1 cellular context compared by ENCODE assay signal in the genomic region with DNA sequence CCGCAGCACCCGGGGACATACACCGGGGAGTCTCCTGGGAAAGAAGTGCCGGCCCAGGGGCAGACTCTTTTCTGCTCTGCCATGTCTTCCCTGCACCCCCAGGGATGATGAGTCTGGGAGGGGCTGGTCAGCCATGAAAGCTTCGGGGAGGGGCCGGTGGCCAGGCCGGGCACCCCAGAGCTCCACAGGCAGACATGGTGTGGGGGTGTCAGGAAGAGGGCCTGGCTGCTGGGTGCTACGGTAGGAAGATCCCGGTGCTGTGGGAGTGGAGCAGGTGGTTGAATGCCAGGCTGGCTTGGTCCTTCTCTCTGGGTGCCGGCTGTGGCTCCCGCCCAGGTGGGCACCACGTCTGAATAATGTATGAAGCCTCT.
TF ChIP-seq lines count a peak whose summit lies in the region.

No MANE protein-coding gene starts in this region.

TF ChIP-seq in GM12878, 131 proteins besides CTCF, POLR2A, EP300 and RAD21:
- TF ChIP-seq, protein P1, sequence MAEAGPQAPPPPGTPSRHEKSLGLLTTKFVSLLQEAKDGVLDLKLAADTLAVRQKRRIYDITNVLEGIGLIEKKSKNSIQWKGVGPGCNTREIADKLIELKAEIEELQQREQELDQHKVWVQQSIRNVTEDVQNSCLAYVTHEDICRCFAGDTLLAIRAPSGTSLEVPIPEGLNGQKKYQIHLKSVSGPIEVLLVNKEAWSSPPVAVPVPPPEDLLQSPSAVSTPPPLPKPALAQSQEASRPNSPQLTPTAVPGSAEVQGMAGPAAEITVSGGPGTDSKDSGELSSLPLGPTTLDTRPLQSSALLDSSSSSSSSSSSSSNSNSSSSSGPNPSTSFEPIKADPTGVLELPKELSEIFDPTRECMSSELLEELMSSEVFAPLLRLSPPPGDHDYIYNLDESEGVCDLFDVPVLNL (IDR thresholded peaks at IDR 0.05; ENCODE audit: low read depth, low read length) = no peak
- TF ChIP-seq POLR2AphosphoS5 (IDR thresholded peaks at IDR 0.05; ENCODE audit: low read length) = peak; percentile 45
